ENCODE assay signal across 25 cellular contexts in the genomic region with DNA sequence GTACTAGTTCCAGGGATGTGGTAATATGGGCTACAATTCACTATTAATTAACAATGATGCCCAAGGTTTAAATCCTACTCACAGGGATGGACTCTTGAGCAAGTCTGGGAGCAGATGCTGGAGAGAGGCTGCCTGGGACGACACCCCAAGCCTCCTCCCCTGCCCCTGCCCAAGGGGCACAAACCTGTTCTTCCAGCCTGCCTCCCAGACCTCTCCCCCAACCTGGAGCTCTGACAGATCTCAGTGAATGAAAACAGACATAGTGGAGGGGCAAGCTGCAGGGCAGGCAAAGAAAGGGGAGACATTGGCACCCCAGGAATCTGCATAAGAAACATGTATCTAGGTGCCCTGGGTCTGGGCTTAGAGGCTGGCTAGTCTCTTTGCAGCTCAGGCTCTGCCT. TPM values are rescaled to one million over a fixed set of nuclear protein-coding genes. Genes with fewer than 3 reads are reported as not detected.
DNase-seq lines count a peak whose midpoint lies in the region; ATAC-seq and TF ChIP-seq lines count a peak whose summit lies in the region.
"Had no signal": no experiment of that assay in that cellular context is flagged by ENCODE, and none has a peak within 500 bp of the region (broad histone marks: within the 10 kb centered on the region; RNA-seq: fewer than 3 reads in every experiment).

No MANE protein-coding gene starts in this region.

- intact Hi-C loops in CD4-positive, alpha-beta T cell (cut with DNase I, micrococcal nuclease): loop anchor here in 1 of 2 experiments (10.0 kb wide), 1 partner anchor 70 kb away; no protein-coding TSS in a partner anchor
- intact Hi-C loops in dendritic cell treated with granulocyte-macrophage colony-stimulating factor and Interleukin-4, amounts not matched to agents 40 ng/mL and 50 ng/mL, for 4 days (cut with micrococcal nuclease): no loop called here
- intact Hi-C loops in vagina (cut with DNase I): no loop called here
- intact Hi-C loops in activated CD4-positive, alpha-beta memory T cell treated with anti-CD3 and anti-CD28 coated beads for 36 hours (cut with micrococcal nuclease): no loop called here

- no peak for TF ChIP-seq CTCF in CD4-positive, alpha-beta T cell (IDR thresholded peaks at IDR 0.05)
- TF ChIP-seq CTCF in nephron progenitor cell (IDR thresholded peaks at IDR 0.05) (no peak), vagina (IDR thresholded peaks at IDR 0.05) (no peak)

- H3K9me3 Mint-ChIP-seq in CD4-positive, alpha-beta T cell: no peaks in the 10 kb centered on the region
- no peaks in the 10 kb centered on the region for H3K9me3 Mint-ChIP-seq in dendritic cell treated with granulocyte-macrophage colony-stimulating factor and Interleukin-4, amounts not matched to agents 40 ng/mL and 50 ng/mL, for 4 days
- peaks cover 13% of the 10 kb centered on the region for H3K9me3 Mint-ChIP-seq in nephron progenitor cell
- no peaks in the 10 kb centered on the region for H3K9me3 Mint-ChIP-seq in activated CD4-positive, alpha-beta memory T cell treated with anti-CD3 and anti-CD28 coated beads for 36 hours
- H3K9me3 Mint-ChIP-seq: activated naive CD4-positive, alpha-beta T cell treated with anti-CD3 and anti-CD28 coated beads, Interleukin-2, amount 50 U/mL, for 72 hours; CD8-positive, alpha-beta T cell had no signal

- peaks cover 51% of the 10 kb centered on the region for H3K36me3 Mint-ChIP-seq in CD4-positive, alpha-beta T cell (ENCODE audit: low read depth)
- peaks cover 62% of the 10 kb centered on the region for H3K36me3 Mint-ChIP-seq in dendritic cell treated with granulocyte-macrophage colony-stimulating factor and Interleukin-4, amounts not matched to agents 40 ng/mL and 50 ng/mL, for 4 days (ENCODE audit: low read depth)
- H3K36me3 Mint-ChIP-seq in nephron progenitor cell (ENCODE audit: low read depth): peaks cover 41% of the 10 kb centered on the region
- H3K36me3 Mint-ChIP-seq in activated CD4-positive, alpha-beta memory T cell treated with anti-CD3 and anti-CD28 coated beads for 36 hours: peaks cover 10% of the 10 kb centered on the region

- H3K36me3 ChIP-seq in HUES6 (ENCODE audit: control insufficient read depth, insufficient read depth, low read length) (peaks cover 58% of the 10 kb centered on the region), vagina (peaks cover 0 to 6% of the 10 kb centered on the region in 2 donors)
- H3K36me3 ChIP-seq: left lung, Peyer's patch had no signal

- ATAC-seq in CD4-positive, alpha-beta T cell (ENCODE audit: poor library complexity): no peak
- ATAC-seq in GM19351 (IDR thresholded peaks at IDR 0.05; ENCODE audit: unreplicated experiment): no peak
- ATAC-seq: A549; activated naive CD4-positive, alpha-beta T cell treated with anti-CD3 and anti-CD28 coated beads, Interleukin-2, amount 50 U/mL, for 72 hours; CD8-positive, alpha-beta T cell; left lung had no signal

- peaks cover 32% of the 10 kb centered on the region for H3K4me1 Mint-ChIP-seq in CD4-positive, alpha-beta T cell (ENCODE audit: low read depth)
- H3K4me1 Mint-ChIP-seq in dendritic cell treated with granulocyte-macrophage colony-stimulating factor and Interleukin-4, amounts not matched to agents 40 ng/mL and 50 ng/mL, for 4 days (ENCODE audit: low read depth): peaks cover 65% of the 10 kb centered on the region
- peaks cover 66% of the 10 kb centered on the region for H3K4me1 Mint-ChIP-seq in nephron progenitor cell
- peaks cover 9% of the 10 kb centered on the region for H3K4me1 Mint-ChIP-seq in activated CD4-positive, alpha-beta memory T cell treated with anti-CD3 and anti-CD28 coated beads for 36 hours (ENCODE audit: low read depth)

- no peak for DNase-seq in CD4-positive, alpha-beta T cell
- DNase-seq in nephron progenitor cell: no peak
- DNase-seq in vagina (ENCODE audit: extremely low spot score in 2 of 2): no peak
- no peak for DNase-seq in activated CD4-positive, alpha-beta memory T cell treated with anti-CD3 and anti-CD28 coated beads for 36 hours
- DNase-seq in HK-2 (ENCODE audit: unreplicated experiment): no peak
- DNase-seq: activated CD4-positive, alpha-beta T cell treated with anti-CD3 and anti-CD28 coated beads, Interleukin-2, amount 50 U/mL, for 4 hours; activated CD8-positive, alpha-beta memory T cell treated with anti-CD3 and anti-CD28 coated beads, Interleukin-2, amount 50 U/mL, for 48 hours; AML-193; aorta; CD8-positive, alpha-beta T cell; cortex of kidney; HCEC 1CT; hippocampal formation; left lung; mesenchymal stem cell; NCI-H1694 treated with DMSO at 0.1 percent for 48 hours; Peyer's patch; SHP77 treated with DMSO at 0.1 percent for 48 hours had no signal

- peak overlapping the region; percentile 51 for H3K4me3 Mint-ChIP-seq in CD4-positive, alpha-beta T cell
- H3K4me3 Mint-ChIP-seq in dendritic cell treated with granulocyte-macrophage colony-stimulating factor and Interleukin-4, amounts not matched to agents 40 ng/mL and 50 ng/mL, for 4 days: no peak overlapping the region
- peak overlapping the region; percentile 85 for H3K4me3 Mint-ChIP-seq in nephron progenitor cell
- H3K4me3 Mint-ChIP-seq in activated CD4-positive, alpha-beta memory T cell treated with anti-CD3 and anti-CD28 coated beads for 36 hours: no peak overlapping the region
- H3K4me3 Mint-ChIP-seq: CD8-positive, alpha-beta T cell had no signal

- H3K27ac Mint-ChIP-seq in CD4-positive, alpha-beta T cell: no peak overlapping the region
- H3K27ac Mint-ChIP-seq in dendritic cell treated with granulocyte-macrophage colony-stimulating factor and Interleukin-4, amounts not matched to agents 40 ng/mL and 50 ng/mL, for 4 days: peak overlapping the region; percentile 98
- H3K27ac Mint-ChIP-seq in nephron progenitor cell: peak overlapping the region; percentile 100
- H3K27ac Mint-ChIP-seq in activated CD4-positive, alpha-beta memory T cell treated with anti-CD3 and anti-CD28 coated beads for 36 hours: no peak overlapping the region

- POLR2A ChIA-PET in CD4-positive, alpha-beta T cell (lab: Charles Lee): interaction anchor here (1.0 to 1.1 kb wide), 2 partner anchors 23 to 97 kb away, joined by 3 to 4 read pairs; no protein-coding TSS in a partner anchor
- POLR2A ChIA-PET in activated CD4-positive, alpha-beta memory T cell treated with anti-CD3 and anti-CD28 coated beads for 36 hours (lab: Charles Lee): no interaction called here

- H3K9ac ChIP-seq in HUES6 (ENCODE audit: low read length): no peak overlapping the region

- H3K4me3 ChIP-seq in HUES6 (ENCODE audit: low read depth, low read length): no peak overlapping the region
- H3K4me3 ChIP-seq in vagina: no peak overlapping the region
- H3K4me3 ChIP-seq: A549, left lung, Peyer's patch, tibial nerve had no signal

- no peak for TF ChIP-seq POLR2A in vagina (IDR thresholded peaks at IDR 0.05)

- H3K4me1 ChIP-seq in HUES6 (ENCODE audit: control insufficient read depth, insufficient read depth, low read length) (peaks cover 29% of the 10 kb centered on the region), vagina (peaks cover 37% of the 10 kb centered on the region)

- no peak overlapping the region for H3K27ac ChIP-seq in CD4-positive, alpha-beta T cell (ENCODE audit: low read depth, low read length)
- peak overlapping the region; percentile 99; the same call in 1 of the 2 replicates for H3K27ac ChIP-seq in HUES6 (ENCODE audit: low read depth, low read length)
- no peak overlapping the region for H3K27ac ChIP-seq in vagina
- H3K27ac ChIP-seq: A549, HL-60, left lung, Peyer's patch, tibial nerve had no signal

- no peaks in the 10 kb centered on the region for H3K9me3 ChIP-seq in CD4-positive, alpha-beta T cell (ENCODE audit: control insufficient read depth, low read length)
- H3K9me3 ChIP-seq in HUES6 (ENCODE audit: control insufficient read depth, insufficient read depth, low read depth, low read length) (no peaks in the 10 kb centered on the region), vagina (no peaks in the 10 kb centered on the region)
- H3K9me3 ChIP-seq: A549, left lung, Peyer's patch, tibial nerve had no signal

- H3K27me3 ChIP-seq in CD4-positive, alpha-beta T cell (ENCODE audit: control insufficient read depth, insufficient read depth, low read length): no peaks in the 10 kb centered on the region
- H3K27me3 ChIP-seq in HUES6 (ENCODE audit: control insufficient read depth, insufficient read depth, low read length): no peaks in the 10 kb centered on the region
- H3K27me3 ChIP-seq in vagina: no peaks in the 10 kb centered on the region
- H3K27me3 ChIP-seq: Peyer's patch, tibial nerve had no signal

- CTCF ChIA-PET in CD4-positive, alpha-beta T cell (lab: Charles Lee): interaction anchor here (1.2 kb wide), 1 partner anchor 24 kb away, joined by 3 read pairs; no protein-coding TSS in a partner anchor
- CTCF ChIA-PET in activated CD4-positive, alpha-beta memory T cell treated with anti-CD3 and anti-CD28 coated beads for 36 hours (lab: Charles Lee): interaction anchor here (0.6 kb wide), 1 partner anchor 10 kb away, joined by 3 read pairs; no protein-coding TSS in a partner anchor

- no peaks in the 10 kb centered on the region for H3K27me3 Mint-ChIP-seq in CD4-positive, alpha-beta T cell
- H3K27me3 Mint-ChIP-seq in dendritic cell treated with granulocyte-macrophage colony-stimulating factor and Interleukin-4, amounts not matched to agents 40 ng/mL and 50 ng/mL, for 4 days: no peaks in the 10 kb centered on the region
- H3K27me3 Mint-ChIP-seq in nephron progenitor cell (ENCODE audit: low read depth, poor library complexity): no peaks in the 10 kb centered on the region
- H3K27me3 Mint-ChIP-seq in activated CD4-positive, alpha-beta memory T cell treated with anti-CD3 and anti-CD28 coated beads for 36 hours: no peaks in the 10 kb centered on the region

RNA-seq across cellular contexts. Expression of a gene that starts 5.8 kb away (rescaled TPM):
- total RNA-seq in CD4-positive, alpha-beta T cell: 10 to 100 TPM; 60.4 to 62.6 TPM
- total RNA-seq in vagina: 18.9 TPM
- 10 to 100 TPM; 41.9 to 44.8 TPM for total RNA-seq in activated CD4-positive, alpha-beta memory T cell treated with anti-CD3 and anti-CD28 coated beads for 36 hours

RNA-seq across cellular contexts. Expression of a gene that starts 51.3 kb away (rescaled TPM):
- total RNA-seq in CD4-positive, alpha-beta T cell: 10 to 100 TPM; 39.7 to 42.3 TPM
- total RNA-seq in vagina: 18.2 TPM
- 10 to 100 TPM; 41.6 to 43.2 TPM for total RNA-seq in activated CD4-positive, alpha-beta memory T cell treated with anti-CD3 and anti-CD28 coated beads for 36 hours

Comparison
In these comparisons a context has a peak if more than half of its experiments do, and no peak if none do; other contexts are left out.
1. H3K27ac Mint-ChIP-seq: peak in dendritic cell treated with granulocyte-macrophage colony-stimulating factor and Interleukin-4, amounts not matched to agents 40 ng/mL and 50 ng/mL, for 4 days (single experiment) and nephron progenitor cell (single experiment); none in CD4-positive, alpha-beta T cell (single experiment) and activated CD4-positive, alpha-beta memory T cell treated with anti-CD3 and anti-CD28 coated beads for 36 hours (single experiment).
2. H3K4me3 Mint-ChIP-seq: peak in CD4-positive, alpha-beta T cell (single experiment) and nephron progenitor cell (single experiment); none in dendritic cell treated with granulocyte-macrophage colony-stimulating factor and Interleukin-4, amounts not matched to agents 40 ng/mL and 50 ng/mL, for 4 days (single experiment) and activated CD4-positive, alpha-beta memory T cell treated with anti-CD3 and anti-CD28 coated beads for 36 hours (single experiment).